ENCODE assay signal across 15 cellular contexts in the genomic region with DNA sequence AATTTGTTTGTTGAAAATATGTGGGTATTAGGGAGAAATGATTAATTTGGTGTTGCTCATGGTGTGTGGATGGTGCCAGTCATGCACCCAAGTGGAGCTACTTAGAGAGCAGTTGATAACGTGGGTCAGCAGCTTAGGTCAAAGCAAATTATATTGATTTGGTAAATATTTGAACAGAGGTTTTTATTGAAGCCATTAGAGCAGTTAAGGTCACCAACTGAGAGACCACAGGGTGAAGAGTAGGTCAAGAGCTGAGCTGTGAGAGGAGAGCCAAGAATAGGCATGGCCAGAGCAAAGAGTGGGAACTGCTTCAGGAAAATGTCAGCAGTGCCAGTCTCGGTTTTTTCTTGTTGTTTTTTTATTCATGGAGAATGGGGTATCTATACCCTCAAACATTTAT.
"Had no signal": no experiment of that assay in that cellular context is flagged by ENCODE, and none has a peak within 500 bp of the region (broad histone marks: within the 10 kb centered on the region; RNA-seq: fewer than 3 reads in every experiment).

No MANE protein-coding gene starts in this region.

- H3K4me3 Mint-ChIP-seq: activated CD4-positive, alpha-beta T cell treated with anti-CD3 and anti-CD28 coated beads, Interleukin-2, amount 10 ng/mL, durations not matched to agents 24 days and 14 days; activated T-helper 1 cell treated with anti-CD3 and anti-CD28 coated beads, Interleukin-12 subunit alpha, Interleukin-12 subunit beta, Interleukin-2, Interleukin-4 antibody, amounts not matched to agents 30 ng/mL and 10 ng/mL and 1 ng/mL, durations not matched to agents 14 hours and 24 hours and 36 hours; natural killer cell; T-helper 1 cell treated with Interleukin-12 subunit alpha and Interleukin-12 subunit beta and Interleukin-4 antibody, amounts not matched to agents 30 μg/mL and 1 μg/mL, for 36 hours; WTC11 had no signal

- H3K9me3 ChIP-seq: prostate gland, suprapubic skin had no signal

- H3K4me1 Mint-ChIP-seq: activated CD4-positive, alpha-beta T cell treated with anti-CD3 and anti-CD28 coated beads, Interleukin-2, amount 10 ng/mL, durations not matched to agents 24 days and 14 days; natural killer cell had no signal

- H3K27me3 ChIP-seq: cardiac muscle cell, suprapubic skin, upper lobe of left lung had no signal

- H3K4me3 ChIP-seq: cardiac muscle cell, prostate gland, suprapubic skin, upper lobe of left lung had no signal

- H3K27ac ChIP-seq: cardiac muscle cell, prostate gland, suprapubic skin, upper lobe of left lung had no signal

- H3K4me1 ChIP-seq: prostate gland, suprapubic skin, upper lobe of left lung had no signal

- DNase-seq: activated CD4-positive, alpha-beta T cell treated with anti-CD3 and anti-CD28 coated beads, Interleukin-2, amount 10 ng/mL, durations not matched to agents 24 days and 14 days; activated naive CD4-positive, alpha-beta T cell; effector CD8-positive, alpha-beta T cell; natural killer cell; nucleus accumbens; stimulated activated CD4-positive, alpha-beta T cell treated with anti-CD3 and anti-CD28 coated beads, Interleukin-2, amount 100 ng/mL, for 24 hours; stimulated activated naive CD4-positive, alpha-beta T cell; upper lobe of left lung had no signal

- H3K27me3 Mint-ChIP-seq: activated CD4-positive, alpha-beta T cell treated with anti-CD3 and anti-CD28 coated beads, Interleukin-2, amount 10 ng/mL, durations not matched to agents 24 days and 14 days had no signal

- H3K9me3 Mint-ChIP-seq: activated T-helper 1 cell treated with anti-CD3 and anti-CD28 coated beads, Interleukin-12 subunit alpha, Interleukin-12 subunit beta, Interleukin-2, Interleukin-4 antibody, amounts not matched to agents 30 ng/mL and 10 ng/mL and 1 ng/mL, durations not matched to agents 14 hours and 24 hours and 36 hours; T-helper 1 cell treated with Interleukin-12 subunit alpha and Interleukin-12 subunit beta and Interleukin-4 antibody, amounts not matched to agents 30 μg/mL and 1 μg/mL, for 36 hours had no signal

- H3K27ac Mint-ChIP-seq: activated CD4-positive, alpha-beta T cell treated with anti-CD3 and anti-CD28 coated beads, Interleukin-2, amount 10 ng/mL, durations not matched to agents 24 days and 14 days; activated T-helper 1 cell treated with anti-CD3 and anti-CD28 coated beads, Interleukin-12 subunit alpha, Interleukin-12 subunit beta, Interleukin-2, Interleukin-4 antibody, amounts not matched to agents 30 ng/mL and 10 ng/mL and 1 ng/mL, durations not matched to agents 14 hours and 24 hours and 36 hours; natural killer cell; T-helper 1 cell treated with Interleukin-12 subunit alpha and Interleukin-12 subunit beta and Interleukin-4 antibody, amounts not matched to agents 30 μg/mL and 1 μg/mL, for 36 hours; WTC11 had no signal

- ATAC-seq: natural killer cell, sciatic nerve, WTC11 had no signal

- H3K36me3 ChIP-seq: cardiac muscle cell, prostate gland, suprapubic skin, upper lobe of left lung had no signal
